1 cellular context compared by ENCODE assay signal in genomic region chr19:45079063-45079910, GRCh38.
TF ChIP-seq lines count a peak whose summit lies in the region.

Gene GEMIN7, plus strand, starts transcription at chr19:45079260. Its CDS starts 10,855 bp downstream, at chr19:45090115.

TF ChIP-seq in K562, 482 proteins besides CTCF, POLR2A, EP300 and RAD21 (continued from another document and continues in another):
- TF ChIP-seq ZNF518B (CRISPR knock-in tag; IDR thresholded peaks at IDR 0.05) (no peak), TRIM28 (IDR thresholded peaks at IDR 0.05) (no peak), THAP12 (CRISPR knock-in tag; IDR thresholded peaks at IDR 0.05) (peak; percentile 81; the same call in 1 of the 2 replicates), ZFP30 (CRISPR knock-in tag; IDR thresholded peaks at IDR 0.05; ENCODE audit: borderline replicate concordance) (no peak), KDM4B (IDR thresholded peaks at IDR 0.05; ENCODE audit: borderline replicate concordance in 2 of 2, low read depth in 1 of 2) (peak in 1 of 2 experiments; percentile 86; a peak in 2 of 4 replicates), SREBF1 (IDR thresholded peaks at IDR 0.05; ENCODE audit: borderline replicate concordance, low read depth, low read length) (no peak; the same call in 1 of the 2 replicates), CGGBP1 (CRISPR knock-in tag; IDR thresholded peaks at IDR 0.05) (peak; percentile 39; the same call in 1 of the 2 replicates), CHD1 (IDR thresholded peaks at IDR 0.05; ENCODE audit: low read length) (no peak), TARDBP (IDR thresholded peaks at IDR 0.05) (peak; percentile 73; the same call in 1 of the 2 replicates), ATF3 (IDR thresholded peaks at IDR 0.05) (no peak), ATF3 (CRISPR knock-in tag; conservative IDR thresholded peaks at IDR 0.05) (peak; percentile 81), ZBTB7A (IDR thresholded peaks at IDR 0.05; ENCODE audit: borderline replicate concordance, control insufficient read depth, low read depth, low read length) (peak; percentile 91; the same call in 1 of the 2 replicates), HLTF (IDR thresholded peaks at IDR 0.05) (no peak), TFE3 (CRISPR knock-in tag; IDR thresholded peaks at IDR 0.05) (peak; percentile 40), PHB2 (IDR thresholded peaks at IDR 0.05; ENCODE audit: low read depth) (no peak), ZNF76 (CRISPR knock-in tag; IDR thresholded peaks at IDR 0.05; ENCODE audit: borderline replicate concordance) (no peak), EHMT2 (IDR thresholded peaks at IDR 0.05) (no peak), GTF2E2 (tag; IDR thresholded peaks at IDR 0.05) (peak; percentile 97), NFRKB (IDR thresholded peaks at IDR 0.05; ENCODE audit: low read depth) (0 out of 2 replicates have a peak, but pooled peaks have one; percentile 14), FOXM1 (IDR thresholded peaks at IDR 0.05; ENCODE audit: low read depth) (no peak), FOXM1 (CRISPR knock-in tag; IDR thresholded peaks at IDR 0.05; ENCODE audit: low read depth) (peak; percentile 63), ELF2 (CRISPR knock-in tag; IDR thresholded peaks at IDR 0.05) (peak; percentile 64; the same call in 1 of the 2 replicates), MITF (IDR thresholded peaks at IDR 0.05) (peak; percentile 78; the same call in 1 of the 2 replicates), MYBL2 (IDR thresholded peaks at IDR 0.05; ENCODE audit: low read depth) (no peak), MYBL2 (CRISPR knock-in tag; IDR thresholded peaks at IDR 0.05; ENCODE audit: borderline replicate concordance) (no peak), PTRF (tag; IDR thresholded peaks at IDR 0.05) (no peak), ZNF551 (CRISPR knock-in tag; IDR thresholded peaks at IDR 0.05) (no peak), NR0B1 (IDR thresholded peaks at IDR 0.05; ENCODE audit: partially characterized antibody) (no peak), NFE2L1 (tag; IDR thresholded peaks at IDR 0.05; ENCODE audit: borderline replicate concordance, low read depth) (no peak), FOS (IDR thresholded peaks at IDR 0.05; ENCODE audit: extremely low read depth, insufficient read length) (no peak), ILF3 (IDR thresholded peaks at IDR 0.05; ENCODE audit: borderline replicate concordance) (peak; percentile 87; the same call in 1 of the 2 replicates), E2F3 (CRISPR knock-in tag; IDR thresholded peaks at IDR 0.05) (peak; percentile 64; the same call in 1 of the 2 replicates), ZKSCAN1 (IDR thresholded peaks at IDR 0.05; ENCODE audit: low read depth, low read length) (peak; percentile 64; the same call in 1 of the 2 replicates), JUND (IDR thresholded peaks at IDR 0.05; ENCODE audit: borderline replicate concordance, low read depth, low read length) (peak; percentile 54; the same call in 1 of the 2 replicates), JUND (tag; IDR thresholded peaks at IDR 0.05; ENCODE audit: borderline replicate concordance, low read depth, low read length) (peak; percentile 63; the same call in 1 of the 3 replicates), FOXJ3 (CRISPR knock-in tag; IDR thresholded peaks at IDR 0.05) (no peak), HDAC8 (tag; IDR thresholded peaks at IDR 0.05) (peak; percentile 72; the same call in 1 of the 2 replicates), CBFA2T2 (conservative IDR thresholded peaks at IDR 0.05) (no peak), BCLAF1 (IDR thresholded peaks at IDR 0.05; ENCODE audit: borderline replicate concordance in 1 of 2, control insufficient read depth in 1 of 2, low read depth in 2 of 2, low read length in 1 of 2) (peak in 1 of 2 experiments; percentile 94; a peak in 2 of 4 replicates), ZSCAN29 (IDR thresholded peaks at IDR 0.05) (peak; percentile 41; the same call in 1 of the 2 replicates), E2F1 (CRISPR knock-in tag; IDR thresholded peaks at IDR 0.05) (peak; percentile 80), RCOR1 (IDR thresholded peaks at IDR 0.05; ENCODE audit: borderline replicate concordance in 1 of 2, low read depth in 2 of 2, low read length in 2 of 2) (peak in 1 of 2 experiments; percentile 68; a peak in 2 of 4 replicates), MTA2 (IDR thresholded peaks at IDR 0.05; ENCODE audit: low read depth) (no peak), RBM22 (IDR thresholded peaks at IDR 0.05; ENCODE audit: low read depth, low read length, poor library complexity, severe bottlenecking) (peak; percentile 93), IRF9 (tag; IDR thresholded peaks at IDR 0.05) (no peak), BMI1 (IDR thresholded peaks at IDR 0.05; ENCODE audit: low read length) (no peak), HES1 (IDR thresholded peaks at IDR 0.05; ENCODE audit: low read depth) (no peak), PTTG1 (tag; IDR thresholded peaks at IDR 0.05; ENCODE audit: low read depth) (no peak), DNMT1 (IDR thresholded peaks at IDR 0.05) (no peak), GATA2 (CRISPR knock-in tag; IDR thresholded peaks at IDR 0.05) (no peak), YBX1 (IDR thresholded peaks at IDR 0.05) (no peak)
